ENCODE assay signal across 8 cellular contexts in the genomic region with DNA sequence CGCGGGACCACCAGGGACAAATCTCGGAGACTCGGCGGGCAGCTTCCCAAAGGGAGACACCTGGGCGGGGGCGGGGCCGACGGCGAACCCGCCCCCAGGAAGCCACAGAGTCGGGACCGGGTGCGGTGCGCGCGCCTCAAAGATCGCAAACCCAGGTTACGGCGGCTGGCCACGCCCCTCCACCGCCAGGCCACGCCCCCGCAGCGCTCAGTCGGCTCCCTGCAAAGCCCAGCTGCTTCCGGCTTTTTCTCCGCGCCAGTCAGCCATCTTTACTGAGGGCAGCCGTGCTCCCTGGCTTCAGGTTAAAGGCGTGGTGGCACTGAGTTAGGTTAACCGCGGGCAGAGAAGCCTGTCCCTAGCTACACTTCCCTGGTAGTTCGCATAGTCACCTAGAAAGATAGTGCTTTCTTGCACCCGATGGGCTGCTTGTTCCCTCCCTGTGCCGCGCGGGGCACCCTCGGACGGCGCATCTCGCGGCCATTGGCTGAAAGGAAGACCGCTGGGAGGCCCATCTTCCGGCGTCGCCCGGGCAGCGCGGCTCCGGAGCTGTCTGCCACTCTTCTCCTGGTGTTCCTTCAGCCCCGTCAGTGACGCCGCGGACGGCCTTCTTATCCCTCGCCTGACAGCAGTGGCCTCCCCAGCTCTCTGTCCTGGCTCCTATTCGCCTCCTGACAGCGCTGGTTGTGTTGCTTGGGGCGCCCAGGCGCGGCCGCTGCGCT. TPM values are rescaled to one million over a fixed set of nuclear protein-coding genes. Genes with fewer than 3 reads are reported as not detected.
DNase-seq lines count a peak whose midpoint lies in the region; ATAC-seq and TF ChIP-seq lines count a peak whose summit lies in the region.

A gene with protein sequence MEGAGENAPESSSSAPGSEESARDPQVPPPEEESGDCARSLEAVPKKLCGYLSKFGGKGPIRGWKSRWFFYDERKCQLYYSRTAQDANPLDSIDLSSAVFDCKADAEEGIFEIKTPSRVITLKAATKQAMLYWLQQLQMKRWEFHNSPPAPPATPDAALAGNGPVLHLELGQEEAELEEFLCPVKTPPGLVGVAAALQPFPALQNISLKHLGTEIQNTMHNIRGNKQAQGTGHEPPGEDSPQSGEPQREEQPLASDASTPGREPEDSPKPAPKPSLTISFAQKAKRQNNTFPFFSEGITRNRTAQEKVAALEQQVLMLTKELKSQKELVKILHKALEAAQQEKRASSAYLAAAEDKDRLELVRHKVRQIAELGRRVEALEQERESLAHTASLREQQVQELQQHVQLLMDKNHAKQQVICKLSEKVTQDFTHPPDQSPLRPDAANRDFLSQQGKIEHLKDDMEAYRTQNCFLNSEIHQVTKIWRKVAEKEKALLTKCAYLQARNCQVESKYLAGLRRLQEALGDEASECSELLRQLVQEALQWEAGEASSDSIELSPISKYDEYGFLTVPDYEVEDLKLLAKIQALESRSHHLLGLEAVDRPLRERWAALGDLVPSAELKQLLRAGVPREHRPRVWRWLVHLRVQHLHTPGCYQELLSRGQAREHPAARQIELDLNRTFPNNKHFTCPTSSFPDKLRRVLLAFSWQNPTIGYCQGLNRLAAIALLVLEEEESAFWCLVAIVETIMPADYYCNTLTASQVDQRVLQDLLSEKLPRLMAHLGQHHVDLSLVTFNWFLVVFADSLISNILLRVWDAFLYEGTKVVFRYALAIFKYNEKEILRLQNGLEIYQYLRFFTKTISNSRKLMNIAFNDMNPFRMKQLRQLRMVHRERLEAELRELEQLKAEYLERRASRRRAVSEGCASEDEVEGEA (minus strand): TSS at position 72 of the 719 bp plus-strand sequence. CDS start 108 bp downstream, outside the sequence.

- DNase-seq in Daoy (ENCODE audit: low read depth) = peak; percentile 98
- DNase-seq in Panc1 (ENCODE audit: low read depth, low spot score) = peak; percentile 76
- DNase-seq in activated T-helper 1 cell treated with Interleukin-2 at 50 U/mL for 16 hours (ENCODE audit: low read depth) = peak; percentile 98
- peak; percentile 81 for DNase-seq in esophagus squamous epithelium (lab: John Stamatoyannopoulos, UW)
- DNase-seq in myocyte (ENCODE audit: low read depth) = peak; percentile 95
- peak; percentile 93 to 97 for DNase-seq in stimulated activated CD8-positive, alpha-beta memory T cell treated with anti-CD3 and anti-CD28 coated beads, Interleukin-7, amount 100 ng/mL, for 4 hours (ENCODE audit: low read depth in 2 of 2)

- peak within 1 kb of the TSS; percentile 82 to 87 for H3K4me3 ChIP-seq in Panc1 (ENCODE audit: low read depth in 2 of 2, low read length in 2 of 2)
- H3K4me3 ChIP-seq in esophagus squamous epithelium = peak within 1 kb of the TSS; percentile 78 to 96 (median 88)

- peak; percentile 87 for ATAC-seq in GM21825 (IDR thresholded peaks at IDR 0.05; ENCODE audit: unreplicated experiment)
- peak; percentile 93 for ATAC-seq in Panc1

- intact Hi-C loops in Panc1 (cut with micrococcal nuclease; ENCODE audit: unreplicated experiment) (no loop called here), esophagus squamous epithelium (cut with DNase I) (no loop called here)

- no TSS peak for BruUV-seq in Panc1 (replicated peaks; lab: Mats Ljungman, UMichigan)

- no peaks in the 10 kb centered on the region for H3K9me3 ChIP-seq in KOPT-K1 (ENCODE audit: insufficient read depth, low read length, poor library complexity, severe bottlenecking)
- H3K9me3 ChIP-seq in Panc1 (ENCODE audit: control insufficient read depth, insufficient read depth, low read depth, low read length) = no peaks in the 10 kb centered on the region
- no peaks in the 10 kb centered on the region for H3K9me3 ChIP-seq in esophagus squamous epithelium

- H3K36me3 ChIP-seq in KOPT-K1 (ENCODE audit: insufficient read depth, low read length) = no peaks in the 10 kb centered on the region
- no peaks in the 10 kb centered on the region; the same call in 1 of the 2 replicates for H3K36me3 ChIP-seq in Panc1 (ENCODE audit: control insufficient read depth, insufficient read depth, low read length)
- peaks cover 0 to 3% (median 0%) of the 10 kb centered on the region in 3 donors for H3K36me3 ChIP-seq in esophagus squamous epithelium

- in situ Hi-C loops in Panc1 (cut with HindIII; ENCODE audit: low pct_unique_long_range_greater_than_20kb, low sequenced_read_pairs) = no loop called here

- H3K4me1 ChIP-seq in Panc1 (ENCODE audit: control insufficient read depth, insufficient read depth, low read length) = peaks cover 15% of the 10 kb centered on the region
- peaks cover 32 to 57% (median 47%) of the 10 kb centered on the region in 3 donors for H3K4me1 ChIP-seq in esophagus squamous epithelium

- TF ChIP-seq CTCF in Panc1 (IDR thresholded peaks at IDR 0.05) (no peak; the same call in 1 of the 2 replicates), esophagus squamous epithelium (IDR thresholded peaks at IDR 0.05) (peak in 2 of 6 experiments; percentile 9 to 23)

- CTCF ChIA-PET in Panc1 (lab: Charles Lee) = no interaction called here

- POLR2A ChIA-PET in Panc1 (lab: Charles Lee) = interaction anchor here (0.6 kb wide), 1 partner anchor 200 kb away, joined by 3 read pairs; a partner anchor contains a TSS

- peak in 2 of 4 donors; percentile 68 to 71 for TF ChIP-seq POLR2A in esophagus squamous epithelium (IDR thresholded peaks at IDR 0.05)

- H3K27ac ChIP-seq in KOPT-K1 (ENCODE audit: low read depth, low read length, poor library complexity, severe bottlenecking) (peak within 1 kb of the TSS; percentile 85), Panc1 (ENCODE audit: low read length) (peak within 1 kb of the TSS; percentile 81), esophagus squamous epithelium (peak within 1 kb of the TSS; percentile 95 to 99 (median 98))

- no peaks in the 10 kb centered on the region for H3K27me3 ChIP-seq in Panc1 (ENCODE audit: control insufficient read depth, insufficient read depth, low read length)
- no peaks in the 10 kb centered on the region for H3K27me3 ChIP-seq in esophagus squamous epithelium

- 0% methylated on average over 14 to 53 of the region's 64 CpGs for WGBS in esophagus squamous epithelium, 2 donors

RNA-seq across cellular contexts. Expression of the gene that starts here (rescaled TPM):
- total RNA-seq in Daoy (2014; rRNA removed; shearing (Covaris generic)) = 7.9 and 11.9 TPM in 2 replicates
- total RNA-seq in Panc1 (2021; ENCODE audit: unreplicated experiment) (2.4 TPM), esophagus squamous epithelium (10 to 100 TPM; 39.3 to 52.9 (median 49.0) TPM), myocyte (20.2 and 25.3 TPM in 2 replicates)
- 1.8 TPM for polyA plus RNA-seq in Panc1 (2012; ENCODE audit: insufficient read length)
- polyA plus RNA-seq in myocyte (2012) = 161 TPM

Comparison
In these comparisons a context has a peak if more than half of its experiments do, and no peak if none do; other contexts are left out.
1. Peak in every context shown above with its lines: DNase-seq, ATAC-seq, H3K4me3 ChIP-seq and H3K27ac ChIP-seq.